1 cellular context compared by ENCODE assay signal in the genomic region with DNA sequence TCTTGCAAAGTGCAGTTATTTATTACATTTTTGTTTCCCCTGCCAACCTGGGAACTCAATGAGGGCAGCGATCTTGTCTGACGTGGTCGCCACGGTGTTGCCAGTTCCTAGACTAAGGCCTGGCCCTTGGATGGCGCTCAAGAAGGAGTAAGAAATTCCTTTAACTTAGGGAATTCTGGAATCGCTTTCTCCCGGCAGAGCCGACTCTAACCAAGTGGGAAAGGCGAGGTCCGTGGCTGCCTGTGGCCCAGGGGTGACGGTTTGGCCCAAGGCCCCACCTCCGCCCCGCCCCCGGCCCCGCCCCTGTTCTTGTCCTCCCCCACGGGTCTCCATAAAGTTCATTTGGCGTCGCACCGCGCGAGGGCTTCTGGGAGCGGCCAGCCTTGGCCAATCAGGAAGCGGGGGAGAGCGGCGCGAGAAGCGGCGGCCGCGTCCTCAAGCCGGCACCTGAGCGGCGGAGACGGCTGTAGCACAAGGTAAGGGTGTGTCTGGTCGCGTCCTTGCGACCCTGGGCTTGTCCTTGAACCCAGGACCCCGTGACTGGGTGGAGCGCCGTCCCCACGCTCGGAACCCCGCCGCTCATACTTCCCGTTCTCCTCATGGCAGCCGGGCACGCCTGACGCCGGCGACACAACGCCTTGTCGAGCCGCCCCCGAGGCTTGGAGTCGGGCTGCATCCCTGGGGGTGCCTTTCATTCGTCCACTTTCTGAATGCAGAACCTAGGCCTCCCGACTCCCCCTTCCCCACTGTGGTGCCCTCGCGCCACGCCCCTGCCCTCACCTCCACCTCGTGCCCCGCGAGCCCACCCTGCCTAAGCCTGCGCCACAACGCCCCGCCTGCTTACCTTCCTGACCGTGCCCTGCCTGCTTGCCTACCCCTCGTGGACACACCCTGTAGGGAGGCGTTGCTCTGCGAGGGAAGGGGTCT.
TF ChIP-seq lines count a peak whose summit lies in the region.

TSS of gene NUP93 (plus strand) at position 394 of the 927 bp plus-strand sequence. CDS start 18,119 bp downstream, outside the sequence.

TF ChIP-seq in HepG2, 621 proteins besides CTCF, POLR2A, EP300 and RAD21 (continued from another document and continues in another):
- TF ChIP-seq, protein P1, sequence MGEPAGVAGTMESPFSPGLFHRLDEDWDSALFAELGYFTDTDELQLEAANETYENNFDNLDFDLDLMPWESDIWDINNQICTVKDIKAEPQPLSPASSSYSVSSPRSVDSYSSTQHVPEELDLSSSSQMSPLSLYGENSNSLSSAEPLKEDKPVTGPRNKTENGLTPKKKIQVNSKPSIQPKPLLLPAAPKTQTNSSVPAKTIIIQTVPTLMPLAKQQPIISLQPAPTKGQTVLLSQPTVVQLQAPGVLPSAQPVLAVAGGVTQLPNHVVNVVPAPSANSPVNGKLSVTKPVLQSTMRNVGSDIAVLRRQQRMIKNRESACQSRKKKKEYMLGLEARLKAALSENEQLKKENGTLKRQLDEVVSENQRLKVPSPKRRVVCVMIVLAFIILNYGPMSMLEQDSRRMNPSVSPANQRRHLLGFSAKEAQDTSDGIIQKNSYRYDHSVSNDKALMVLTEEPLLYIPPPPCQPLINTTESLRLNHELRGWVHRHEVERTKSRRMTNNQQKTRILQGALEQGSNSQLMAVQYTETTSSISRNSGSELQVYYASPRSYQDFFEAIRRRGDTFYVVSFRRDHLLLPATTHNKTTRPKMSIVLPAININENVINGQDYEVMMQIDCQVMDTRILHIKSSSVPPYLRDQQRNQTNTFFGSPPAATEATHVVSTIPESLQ (CRISPR knock-in tag; conservative IDR thresholded peaks at IDR 0.05) = 0 out of 2 replicates have a peak, but pooled peaks have one; percentile 26
- TF ChIP-seq HOXA5 (CRISPR knock-in tag; IDR thresholded peaks at IDR 0.05) (peak; percentile 58), CBX5 (CRISPR knock-in tag; IDR thresholded peaks at IDR 0.05; ENCODE audit: borderline replicate concordance) (peak; percentile 73; the same call in 1 of the 2 replicates), ZSCAN21 (CRISPR knock-in tag; IDR thresholded peaks at IDR 0.05; ENCODE audit: borderline replicate concordance) (peak; percentile 83; the same call in 1 of the 2 replicates), TFDP1 (CRISPR knock-in tag; IDR thresholded peaks at IDR 0.05; ENCODE audit: borderline replicate concordance) (peak; percentile 95), ZNF766 (CRISPR knock-in tag; IDR thresholded peaks at IDR 0.05; ENCODE audit: borderline replicate concordance) (0 out of 2 replicates have a peak, but pooled peaks have one; percentile 28), AKAP8 (CRISPR knock-in tag; IDR thresholded peaks at IDR 0.05) (peak; percentile 71; the same call in 1 of the 2 replicates), ZNF30 (CRISPR knock-in tag; IDR thresholded peaks at IDR 0.05) (no peak), ZNF652 (CRISPR knock-in tag; IDR thresholded peaks at IDR 0.05; ENCODE audit: borderline replicate concordance, low read depth) (0 out of 2 replicates have a peak, but pooled peaks have one; percentile 21), MAF1 (CRISPR knock-in tag; IDR thresholded peaks at IDR 0.05; ENCODE audit: borderline replicate concordance) (no peak), MIXL1 (CRISPR knock-in tag; IDR thresholded peaks at IDR 0.05) (peak; percentile 89), ZNF782 (CRISPR knock-in tag; IDR thresholded peaks at IDR 0.05; ENCODE audit: borderline replicate concordance) (no peak), ZNF251 (CRISPR knock-in tag; IDR thresholded peaks at IDR 0.05) (no peak), TP53 (CRISPR knock-in tag; conservative IDR thresholded peaks at IDR 0.05) (peak; percentile 81; the same call in 1 of the 2 replicates), THYN1 (CRISPR knock-in tag; IDR thresholded peaks at IDR 0.05; ENCODE audit: borderline replicate concordance, low read depth) (no peak; the same call in 1 of the 2 replicates), ZNF672 (CRISPR knock-in tag; IDR thresholded peaks at IDR 0.05) (no peak), ZNF235 (CRISPR knock-in tag; IDR thresholded peaks at IDR 0.05; ENCODE audit: borderline replicate concordance) (no peak), GFI1 (CRISPR knock-in tag; IDR thresholded peaks at IDR 0.05; ENCODE audit: borderline replicate concordance) (no peak), SIX4 (CRISPR knock-in tag; IDR thresholded peaks at IDR 0.05) (0 out of 2 replicates have a peak, but pooled peaks have one; percentile 45), MXD3 (CRISPR knock-in tag; IDR thresholded peaks at IDR 0.05) (peak; percentile 95)
- TF ChIP-seq, protein P2, sequence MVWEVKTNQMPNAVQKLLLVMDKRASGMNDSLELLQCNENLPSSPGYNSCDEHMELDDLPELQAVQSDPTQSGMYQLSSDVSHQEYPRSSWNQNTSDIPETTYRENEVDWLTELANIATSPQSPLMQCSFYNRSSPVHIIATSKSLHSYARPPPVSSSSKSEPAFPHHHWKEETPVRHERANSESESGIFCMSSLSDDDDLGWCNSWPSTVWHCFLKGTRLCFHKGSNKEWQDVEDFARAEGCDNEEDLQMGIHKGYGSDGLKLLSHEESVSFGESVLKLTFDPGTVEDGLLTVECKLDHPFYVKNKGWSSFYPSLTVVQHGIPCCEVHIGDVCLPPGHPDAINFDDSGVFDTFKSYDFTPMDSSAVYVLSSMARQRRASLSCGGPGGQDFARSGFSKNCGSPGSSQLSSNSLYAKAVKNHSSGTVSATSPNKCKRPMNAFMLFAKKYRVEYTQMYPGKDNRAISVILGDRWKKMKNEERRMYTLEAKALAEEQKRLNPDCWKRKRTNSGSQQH (CRISPR knock-in tag; IDR thresholded peaks at IDR 0.05; ENCODE audit: low read depth) = peak; percentile 27
- TF ChIP-seq, protein P3, sequence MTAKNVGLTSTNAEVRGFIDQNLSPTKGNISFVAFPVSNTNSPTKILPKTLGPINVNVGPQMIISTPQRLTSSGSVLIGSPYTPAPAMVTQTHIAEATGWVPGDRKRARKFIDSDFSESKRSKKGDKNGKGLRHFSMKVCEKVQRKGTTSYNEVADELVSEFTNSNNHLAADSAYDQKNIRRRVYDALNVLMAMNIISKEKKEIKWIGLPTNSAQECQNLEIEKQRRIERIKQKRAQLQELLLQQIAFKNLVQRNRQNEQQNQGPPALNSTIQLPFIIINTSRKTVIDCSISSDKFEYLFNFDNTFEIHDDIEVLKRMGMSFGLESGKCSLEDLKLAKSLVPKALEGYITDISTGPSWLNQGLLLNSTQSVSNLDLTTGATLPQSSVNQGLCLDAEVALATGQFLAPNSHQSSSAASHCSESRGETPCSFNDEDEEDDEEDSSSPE (CRISPR knock-in tag; IDR thresholded peaks at IDR 0.05) = peak; percentile 96
- TF ChIP-seq, protein P4, sequence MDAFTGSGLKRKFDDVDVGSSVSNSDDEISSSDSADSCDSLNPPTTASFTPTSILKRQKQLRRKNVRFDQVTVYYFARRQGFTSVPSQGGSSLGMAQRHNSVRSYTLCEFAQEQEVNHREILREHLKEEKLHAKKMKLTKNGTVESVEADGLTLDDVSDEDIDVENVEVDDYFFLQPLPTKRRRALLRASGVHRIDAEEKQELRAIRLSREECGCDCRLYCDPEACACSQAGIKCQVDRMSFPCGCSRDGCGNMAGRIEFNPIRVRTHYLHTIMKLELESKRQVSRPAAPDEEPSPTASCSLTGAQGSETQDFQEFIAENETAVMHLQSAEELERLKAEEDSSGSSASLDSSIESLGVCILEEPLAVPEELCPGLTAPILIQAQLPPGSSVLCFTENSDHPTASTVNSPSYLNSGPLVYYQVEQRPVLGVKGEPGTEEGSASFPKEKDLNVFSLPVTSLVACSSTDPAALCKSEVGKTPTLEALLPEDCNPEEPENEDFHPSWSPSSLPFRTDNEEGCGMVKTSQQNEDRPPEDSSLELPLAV (CRISPR knock-in tag; conservative IDR thresholded peaks at IDR 0.05; ENCODE audit: low read depth) = no peak
- TF ChIP-seq, protein P5, sequence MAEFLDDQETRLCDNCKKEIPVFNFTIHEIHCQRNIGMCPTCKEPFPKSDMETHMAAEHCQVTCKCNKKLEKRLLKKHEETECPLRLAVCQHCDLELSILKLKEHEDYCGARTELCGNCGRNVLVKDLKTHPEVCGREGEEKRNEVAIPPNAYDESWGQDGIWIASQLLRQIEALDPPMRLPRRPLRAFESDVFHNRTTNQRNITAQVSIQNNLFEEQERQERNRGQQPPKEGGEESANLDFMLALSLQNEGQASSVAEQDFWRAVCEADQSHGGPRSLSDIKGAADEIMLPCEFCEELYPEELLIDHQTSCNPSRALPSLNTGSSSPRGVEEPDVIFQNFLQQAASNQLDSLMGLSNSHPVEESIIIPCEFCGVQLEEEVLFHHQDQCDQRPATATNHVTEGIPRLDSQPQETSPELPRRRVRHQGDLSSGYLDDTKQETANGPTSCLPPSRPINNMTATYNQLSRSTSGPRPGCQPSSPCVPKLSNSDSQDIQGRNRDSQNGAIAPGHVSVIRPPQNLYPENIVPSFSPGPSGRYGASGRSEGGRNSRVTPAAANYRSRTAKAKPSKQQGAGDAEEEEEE (CRISPR knock-in tag; IDR thresholded peaks at IDR 0.05; ENCODE audit: borderline replicate concordance) = no peak
- TF ChIP-seq, protein P6, sequence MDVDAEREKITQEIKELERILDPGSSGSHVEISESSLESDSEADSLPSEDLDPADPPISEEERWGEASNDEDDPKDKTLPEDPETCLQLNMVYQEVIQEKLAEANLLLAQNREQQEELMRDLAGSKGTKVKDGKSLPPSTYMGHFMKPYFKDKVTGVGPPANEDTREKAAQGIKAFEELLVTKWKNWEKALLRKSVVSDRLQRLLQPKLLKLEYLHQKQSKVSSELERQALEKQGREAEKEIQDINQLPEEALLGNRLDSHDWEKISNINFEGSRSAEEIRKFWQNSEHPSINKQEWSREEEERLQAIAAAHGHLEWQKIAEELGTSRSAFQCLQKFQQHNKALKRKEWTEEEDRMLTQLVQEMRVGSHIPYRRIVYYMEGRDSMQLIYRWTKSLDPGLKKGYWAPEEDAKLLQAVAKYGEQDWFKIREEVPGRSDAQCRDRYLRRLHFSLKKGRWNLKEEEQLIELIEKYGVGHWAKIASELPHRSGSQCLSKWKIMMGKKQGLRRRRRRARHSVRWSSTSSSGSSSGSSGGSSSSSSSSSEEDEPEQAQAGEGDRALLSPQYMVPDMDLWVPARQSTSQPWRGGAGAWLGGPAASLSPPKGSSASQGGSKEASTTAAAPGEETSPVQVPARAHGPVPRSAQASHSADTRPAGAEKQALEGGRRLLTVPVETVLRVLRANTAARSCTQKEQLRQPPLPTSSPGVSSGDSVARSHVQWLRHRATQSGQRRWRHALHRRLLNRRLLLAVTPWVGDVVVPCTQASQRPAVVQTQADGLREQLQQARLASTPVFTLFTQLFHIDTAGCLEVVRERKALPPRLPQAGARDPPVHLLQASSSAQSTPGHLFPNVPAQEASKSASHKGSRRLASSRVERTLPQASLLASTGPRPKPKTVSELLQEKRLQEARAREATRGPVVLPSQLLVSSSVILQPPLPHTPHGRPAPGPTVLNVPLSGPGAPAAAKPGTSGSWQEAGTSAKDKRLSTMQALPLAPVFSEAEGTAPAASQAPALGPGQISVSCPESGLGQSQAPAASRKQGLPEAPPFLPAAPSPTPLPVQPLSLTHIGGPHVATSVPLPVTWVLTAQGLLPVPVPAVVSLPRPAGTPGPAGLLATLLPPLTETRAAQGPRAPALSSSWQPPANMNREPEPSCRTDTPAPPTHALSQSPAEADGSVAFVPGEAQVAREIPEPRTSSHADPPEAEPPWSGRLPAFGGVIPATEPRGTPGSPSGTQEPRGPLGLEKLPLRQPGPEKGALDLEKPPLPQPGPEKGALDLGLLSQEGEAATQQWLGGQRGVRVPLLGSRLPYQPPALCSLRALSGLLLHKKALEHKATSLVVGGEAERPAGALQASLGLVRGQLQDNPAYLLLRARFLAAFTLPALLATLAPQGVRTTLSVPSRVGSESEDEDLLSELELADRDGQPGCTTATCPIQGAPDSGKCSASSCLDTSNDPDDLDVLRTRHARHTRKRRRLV (CRISPR knock-in tag; IDR thresholded peaks at IDR 0.05) = no peak
- TF ChIP-seq, protein P7, sequence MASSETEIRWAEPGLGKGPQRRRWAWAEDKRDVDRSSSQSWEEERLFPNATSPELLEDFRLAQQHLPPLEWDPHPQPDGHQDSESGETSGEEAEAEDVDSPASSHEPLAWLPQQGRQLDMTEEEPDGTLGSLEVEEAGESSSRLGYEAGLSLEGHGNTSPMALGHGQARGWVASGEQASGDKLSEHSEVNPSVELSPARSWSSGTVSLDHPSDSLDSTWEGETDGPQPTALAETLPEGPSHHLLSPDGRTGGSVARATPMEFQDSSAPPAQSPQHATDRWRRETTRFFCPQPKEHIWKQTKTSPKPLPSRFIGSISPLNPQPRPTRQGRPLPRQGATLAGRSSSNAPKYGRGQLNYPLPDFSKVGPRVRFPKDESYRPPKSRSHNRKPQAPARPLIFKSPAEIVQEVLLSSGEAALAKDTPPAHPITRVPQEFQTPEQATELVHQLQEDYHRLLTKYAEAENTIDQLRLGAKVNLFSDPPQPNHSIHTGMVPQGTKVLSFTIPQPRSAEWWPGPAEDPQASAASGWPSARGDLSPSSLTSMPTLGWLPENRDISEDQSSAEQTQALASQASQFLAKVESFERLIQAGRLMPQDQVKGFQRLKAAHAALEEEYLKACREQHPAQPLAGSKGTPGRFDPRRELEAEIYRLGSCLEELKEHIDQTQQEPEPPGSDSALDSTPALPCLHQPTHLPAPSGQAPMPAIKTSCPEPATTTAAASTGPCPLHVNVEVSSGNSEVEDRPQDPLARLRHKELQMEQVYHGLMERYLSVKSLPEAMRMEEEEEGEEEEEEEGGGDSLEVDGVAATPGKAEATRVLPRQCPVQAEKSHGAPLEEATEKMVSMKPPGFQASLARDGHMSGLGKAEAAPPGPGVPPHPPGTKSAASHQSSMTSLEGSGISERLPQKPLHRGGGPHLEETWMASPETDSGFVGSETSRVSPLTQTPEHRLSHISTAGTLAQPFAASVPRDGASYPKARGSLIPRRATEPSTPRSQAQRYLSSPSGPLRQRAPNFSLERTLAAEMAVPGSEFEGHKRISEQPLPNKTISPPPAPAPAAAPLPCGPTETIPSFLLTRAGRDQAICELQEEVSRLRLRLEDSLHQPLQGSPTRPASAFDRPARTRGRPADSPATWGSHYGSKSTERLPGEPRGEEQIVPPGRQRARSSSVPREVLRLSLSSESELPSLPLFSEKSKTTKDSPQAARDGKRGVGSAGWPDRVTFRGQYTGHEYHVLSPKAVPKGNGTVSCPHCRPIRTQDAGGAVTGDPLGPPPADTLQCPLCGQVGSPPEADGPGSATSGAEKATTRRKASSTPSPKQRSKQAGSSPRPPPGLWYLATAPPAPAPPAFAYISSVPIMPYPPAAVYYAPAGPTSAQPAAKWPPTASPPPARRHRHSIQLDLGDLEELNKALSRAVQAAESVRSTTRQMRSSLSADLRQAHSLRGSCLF (CRISPR knock-in tag; IDR thresholded peaks at IDR 0.05; ENCODE audit: borderline replicate concordance) = no peak
